In genomic region chr16:49019081-49019633, GRCh38 we compare ENCODE assay signal across 12 cellular contexts.
DNase-seq lines count a peak whose midpoint lies in the region; ATAC-seq and TF ChIP-seq lines count a peak whose summit lies in the region.
"Had no signal": no experiment of that assay in that cellular context is flagged by ENCODE, and none has a peak within 500 bp of the region (broad histone marks: within the 10 kb centered on the region; RNA-seq: fewer than 3 reads in every experiment).

No MANE protein-coding gene starts in this region.

- no peak overlapping the region for H2AFZ ChIP-seq in SK-N-SH (ENCODE audit: low read depth)

- no peak overlapping the region for H3K9ac ChIP-seq in SK-N-SH

- H3K4me2 ChIP-seq in SK-N-SH, result 0 out of 2 replicates have a peak overlapping the region, but pooled peaks have one; percentile 19

- no peak overlapping the region for H3K27ac ChIP-seq in SK-N-SH (ENCODE audit: low read depth in 2 of 2, low read length in 1 of 2)
- H3K27ac ChIP-seq: heart right ventricle, suprapubic skin had no signal

- H3K36me3 ChIP-seq in SK-N-SH (replicated peaks in 1 of 2; ENCODE audit: control insufficient read depth in 1 of 2, insufficient read depth in 2 of 2, low read length in 1 of 2), result no peaks in the 10 kb centered on the region
- H3K36me3 ChIP-seq: heart right ventricle, suprapubic skin had no signal

- WGBS in SK-N-SH (ENCODE audit: low lambda C conversion rate), result 38% methylated on average over 13 of the region's 14 CpGs

- no peaks in the 10 kb centered on the region for H3K27me3 ChIP-seq in SK-N-SH (ENCODE audit: insufficient read depth)

- no peaks in the 10 kb centered on the region for H4K20me1 ChIP-seq in SK-N-SH (ENCODE audit: insufficient read depth)

- TF ChIP-seq EP300 in SK-N-SH (IDR thresholded peaks at IDR 0.05; ENCODE audit: borderline replicate concordance in 1 of 2, low read depth in 1 of 2, low read length in 1 of 2), result no peak

- no peaks in the 10 kb centered on the region for H3F3A ChIP-seq in SK-N-SH (replicated peaks; ENCODE audit: insufficient read depth)

- no peaks in the 10 kb centered on the region for H3K9me3 ChIP-seq in SK-N-SH
- H3K9me3 ChIP-seq: heart right ventricle, suprapubic skin had no signal

- H3K9me2 ChIP-seq in SK-N-SH, result no peaks in the 10 kb centered on the region

- 0 out of 4 replicates have a peak overlapping the region, but pooled peaks of 1 of the 2 experiments have one; percentile 9 for H3K4me3 ChIP-seq in SK-N-SH (ENCODE audit: low read depth in 2 of 2, low read length in 1 of 2)
- H3K4me3 ChIP-seq: dorsolateral prefrontal cortex, heart right ventricle, suprapubic skin had no signal

- no peaks in the 10 kb centered on the region for H3K79me2 ChIP-seq in SK-N-SH (ENCODE audit: insufficient read depth)

- TF ChIP-seq CTCF in SK-N-SH (IDR thresholded peaks at IDR 0.05), result no peak

- DNase-seq in SK-N-SH (no peak), SK-N-DZ (ENCODE audit: low spot score) (peak; percentile 20), iPS-NIHi7 (ENCODE audit: extremely low spot score) (peak; percentile 59), NCI-H226 (no peak), RKO (ENCODE audit: low spot score) (no peak)
- DNase-seq: activated CD4-positive, alpha-beta memory T cell treated with anti-CD3 and anti-CD28 coated beads, Interleukin-2, amount 10 ng/mL, durations not matched to agents 7 days and 5 days; heart right ventricle had no signal

- CTCF ChIA-PET in SK-N-SH (lab: Yijun Ruan, JAX), result no interaction called here

- POLR2A ChIA-PET in SK-N-SH (lab: Yijun Ruan, JAX), result no interaction called here

- no peak for TF ChIP-seq RAD21 in SK-N-SH (IDR thresholded peaks at IDR 0.05; ENCODE audit: low read length)

- peaks cover 0 to 33% of the 10 kb centered on the region in 2 experiments; a peak in 2 of 4 replicates for H3K4me1 ChIP-seq in SK-N-SH (ENCODE audit: control insufficient read depth in 1 of 2, insufficient read depth in 2 of 2, low read depth in 1 of 2, low read length in 1 of 2)
- H3K4me1 ChIP-seq: suprapubic skin had no signal

- ATAC-seq in SK-N-SH treated with all-trans-retinoic acid at 6 μM for 48 hours (no peak), HG03135 (IDR thresholded peaks at IDR 0.05; ENCODE audit: unreplicated experiment) (no peak), HG03280 (IDR thresholded peaks at IDR 0.05; ENCODE audit: unreplicated experiment) (no peak)

TF ChIP-seq in SK-N-SH, 30 proteins besides CTCF, POLR2A, EP300 and RAD21:
- TF ChIP-seq TCF12 (IDR thresholded peaks at IDR 0.05) (peak; percentile 41; the same call in 1 of the 2 replicates), FOSL2 (IDR thresholded peaks at IDR 0.05; ENCODE audit: borderline replicate concordance, low read depth) (no peak)

TF ChIP-seq in SK-N-SH treated with all-trans-retinoic acid at 6 μM for 48 hours, 23 proteins besides CTCF, POLR2A, EP300 and RAD21:
- no peak for TF ChIP-seq RARB (CRISPR knock-in tag; IDR thresholded peaks at IDR 0.05)
- TF ChIP-seq ZNF70 (CRISPR knock-in tag; IDR thresholded peaks at IDR 0.05), result no peak
- no peak for TF ChIP-seq ISL1 (CRISPR knock-in tag; IDR thresholded peaks at IDR 0.05)
- no peak for TF ChIP-seq TSHZ2 (CRISPR knock-in tag; IDR thresholded peaks at IDR 0.05)
- TF ChIP-seq ZFP3 (CRISPR knock-in tag; IDR thresholded peaks at IDR 0.05), result no peak
- TF ChIP-seq POU6F1 (CRISPR knock-in tag; IDR thresholded peaks at IDR 0.05; ENCODE audit: borderline replicate concordance, low read depth), result no peak
- no peak for TF ChIP-seq ZC3H10 (CRISPR knock-in tag; IDR thresholded peaks at IDR 0.05)
- no peak for TF ChIP-seq ZNF565 (CRISPR knock-in tag; conservative IDR thresholded peaks at IDR 0.05; ENCODE audit: low read depth)
- no peak for TF ChIP-seq CSRNP3 (CRISPR knock-in tag; IDR thresholded peaks at IDR 0.05)
- no peak for TF ChIP-seq BACH2 (CRISPR knock-in tag; IDR thresholded peaks at IDR 0.05; ENCODE audit: borderline replicate concordance)
- no peak for TF ChIP-seq CREB5 (CRISPR knock-in tag; IDR thresholded peaks at IDR 0.05; ENCODE audit: low read depth)
- no peak for TF ChIP-seq ZFP30 (CRISPR knock-in tag; IDR thresholded peaks at IDR 0.05)
- no peak for TF ChIP-seq GLIS3 (CRISPR knock-in tag; IDR thresholded peaks at IDR 0.05)
- no peak for TF ChIP-seq ESRRG (CRISPR knock-in tag; IDR thresholded peaks at IDR 0.05)
TF ChIP-seq in SK-N-SH treated with all-trans-retinoic acid at 6 μM for 48 hours: peak in this region for 0.

Comparison
In these comparisons a context has a peak if more than half of its experiments do, and no peak if none do; other contexts are left out.
1. DNase-seq: peak in SK-N-DZ (single experiment) and iPS-NIHi7 (single experiment); none in SK-N-SH (single experiment), NCI-H226 (single experiment) and RKO (single experiment).